ENCODE assay signal across 8 cellular contexts in the genomic region with DNA sequence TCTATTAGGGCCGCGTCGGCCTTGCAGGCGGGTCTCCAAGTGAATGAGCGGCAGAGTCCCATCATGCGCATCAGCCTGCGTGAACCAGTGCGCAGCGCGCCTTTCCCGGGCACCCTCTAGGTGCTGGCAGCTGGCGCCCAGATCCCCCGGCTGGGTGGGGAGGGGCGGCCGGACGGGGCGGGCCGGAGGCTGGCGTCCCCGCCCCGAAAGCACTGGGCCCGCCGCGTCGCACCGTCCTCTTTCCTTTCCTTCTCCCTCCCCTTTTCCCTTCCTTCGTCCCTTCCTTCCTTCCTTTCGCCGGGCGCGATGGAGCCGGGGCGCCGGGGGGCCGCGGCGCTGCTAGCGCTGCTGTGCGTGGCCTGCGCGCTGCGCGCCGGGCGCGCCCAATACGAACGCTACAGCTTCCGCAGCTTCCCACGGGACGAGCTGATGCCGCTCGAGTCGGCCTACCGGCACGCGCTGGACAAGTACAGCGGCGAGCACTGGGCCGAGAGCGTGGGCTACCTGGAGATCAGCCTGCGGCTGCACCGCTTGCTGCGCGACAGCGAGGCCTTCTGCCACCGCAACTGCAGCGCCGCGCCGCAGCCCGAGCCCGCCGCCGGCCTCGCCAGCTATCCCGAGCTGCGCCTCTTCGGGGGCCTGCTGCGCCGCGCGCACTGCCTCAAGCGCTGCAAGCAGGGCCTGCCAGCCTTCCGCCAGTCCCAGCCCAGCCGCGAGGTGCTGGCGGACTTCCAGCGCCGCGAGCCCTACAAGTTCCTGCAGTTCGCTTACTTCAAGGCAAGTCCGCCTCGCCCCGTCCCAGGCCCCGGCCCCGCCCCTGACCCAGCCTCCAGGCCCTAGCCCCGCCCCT. TPM values are rescaled to one million over a fixed set of nuclear protein-coding genes. Genes with fewer than 3 reads are reported as not detected.
A peak's percentile ranks its signal among the peaks of the same experiment; 100 is the strongest.
DNase-seq lines count a peak whose midpoint lies in the region; ATAC-seq and TF ChIP-seq lines count a peak whose summit lies in the region.

A gene (plus strand): TSS at position 243 of the 850 bp plus-strand sequence. CDS start 64 bp downstream, at position 307.

- H3K27ac Mint-ChIP-seq in activated CD4-positive, alpha-beta T cell treated with anti-CD3 and anti-CD28 coated beads, Interleukin-2, amount 10 ng/mL, durations not matched to agents 24 days and 14 days = peak within 1 kb of the TSS; percentile 81

- intact Hi-C loops in activated CD4-positive, alpha-beta T cell treated with anti-CD3 and anti-CD28 coated beads, Interleukin-2, amount 10 ng/mL, durations not matched to agents 24 days and 14 days (cut with micrococcal nuclease) = loop anchor here (1.0 to 5.0 kb wide), 3 partner anchors 17 to 92 kb away; a partner anchor contains a TSS

- peak within 1 kb of the TSS; percentile 96 for H3K4me3 ChIP-seq in coronary artery

- H3K4me1 Mint-ChIP-seq in activated CD4-positive, alpha-beta T cell treated with anti-CD3 and anti-CD28 coated beads, Interleukin-2, amount 10 ng/mL, durations not matched to agents 24 days and 14 days = peaks cover 16% of the 10 kb centered on the region

- ATAC-seq in GM18909 (IDR thresholded peaks at IDR 0.05; ENCODE audit: poor library complexity, unreplicated experiment) = peak; percentile 82
- peak; percentile 84 for ATAC-seq in HG03175 (IDR thresholded peaks at IDR 0.05; ENCODE audit: unreplicated experiment)

- no peaks in the 10 kb centered on the region for H3K9me3 Mint-ChIP-seq in activated CD4-positive, alpha-beta T cell treated with anti-CD3 and anti-CD28 coated beads, Interleukin-2, amount 10 ng/mL, durations not matched to agents 24 days and 14 days

- H3K27me3 Mint-ChIP-seq in activated CD4-positive, alpha-beta T cell treated with anti-CD3 and anti-CD28 coated beads, Interleukin-2, amount 10 ng/mL, durations not matched to agents 24 days and 14 days = peaks cover 2% of the 10 kb centered on the region

- no peaks in the 10 kb centered on the region for H3K36me3 Mint-ChIP-seq in activated CD4-positive, alpha-beta T cell treated with anti-CD3 and anti-CD28 coated beads, Interleukin-2, amount 10 ng/mL, durations not matched to agents 24 days and 14 days (ENCODE audit: low read depth)

- TF ChIP-seq CTCF in coronary artery (IDR thresholded peaks at IDR 0.05) = no peak

- peak within 1 kb of the TSS; percentile 84 for H3K4me3 Mint-ChIP-seq in activated CD4-positive, alpha-beta T cell treated with anti-CD3 and anti-CD28 coated beads, Interleukin-2, amount 10 ng/mL, durations not matched to agents 24 days and 14 days

- peak; percentile 94 for DNase-seq in AML-193 (lab: John Stamatoyannopoulos, UW)
- DNase-seq in NCI-H510A treated with DMSO at 0.1 percent for 48 hours (lab: John Stamatoyannopoulos, UW) = peak; percentile 59
- DNase-seq in activated CD4-positive, alpha-beta T cell treated with anti-CD3 and anti-CD28 coated beads, Interleukin-2, amount 10 ng/mL, durations not matched to agents 24 days and 14 days = peak; percentile 95
- peak; percentile 98 for DNase-seq in coronary artery (ENCODE audit: low spot score)
- peak; percentile 95 for DNase-seq in left kidney (ENCODE audit: low read depth, low spot score)
- peak; percentile 88 for DNase-seq in stimulated activated CD4-positive, alpha-beta T cell treated with anti-CD3 and anti-CD28 coated beads, Interleukin-1b, Interleukin-23, amount 100 ng/mL, for 48 hours

- H3K27ac ChIP-seq in coronary artery = peak within 1 kb of the TSS; percentile 97 to 99

RNA-seq across cellular contexts. Expression of the gene that starts here (rescaled TPM):
- total RNA-seq in activated CD4-positive, alpha-beta T cell treated with anti-CD3 and anti-CD28 coated beads, Interleukin-2, amount 10 ng/mL, durations not matched to agents 24 days and 14 days = 33.1 and 34.2 TPM in 2 replicates

Comparison
In these comparisons a context has a peak if more than half of its experiments do, and no peak if none do; other contexts are left out.
1. Peak in every context shown above with its lines: DNase-seq, ATAC-seq, H3K4me3 ChIP-seq and H3K27ac ChIP-seq.